In genomic region chr6:73394577-73395354, GRCh38 we compare ENCODE assay signal across 8 cellular contexts. TPM values are rescaled to one million over a fixed set of nuclear protein-coding genes. Genes with fewer than 3 reads are reported as not detected.
A peak's percentile ranks its signal among the peaks of the same experiment; 100 is the strongest.
DNase-seq lines count a peak whose midpoint lies in the region; ATAC-seq and TF ChIP-seq lines count a peak whose summit lies in the region.

DDX43 (plus strand) TSS chr6:73394828; CDS start chr6:73394906, 78 bp downstream.

- H3K4me3 Mint-ChIP-seq in central memory CD8-positive, alpha-beta T cell = peak within 1 kb of the TSS; percentile 72

- H3K9me3 ChIP-seq in Panc1 (ENCODE audit: control insufficient read depth, insufficient read depth, low read depth, low read length) (no peaks in the 10 kb centered on the region), transverse colon (no peaks in the 10 kb centered on the region)

- H3K27ac Mint-ChIP-seq in central memory CD8-positive, alpha-beta T cell (ENCODE audit: low read depth) = peak within 1 kb of the TSS; percentile 93

- ATAC-seq in GM19023 (IDR thresholded peaks at IDR 0.05; ENCODE audit: unreplicated experiment) = peak; percentile 62
- peak; percentile 96 for ATAC-seq in Panc1
- peak; percentile 84 for ATAC-seq in central memory CD8-positive, alpha-beta T cell (replicated peaks; ENCODE audit: extremely low read depth, poor library complexity, severe bottlenecking)
- ATAC-seq in GM18858 (IDR thresholded peaks at IDR 0.05; ENCODE audit: unreplicated experiment) = no peak

- POLR2A ChIA-PET in Panc1 (lab: Charles Lee) = interaction anchor here (0.5 to 1.5 kb wide), 7 partner anchors 13 to 256 kb away, joined by 3 to 10 read pairs (median 4); no protein-coding TSS in a partner anchor

- peaks cover 15% of the 10 kb centered on the region for H3K4me1 Mint-ChIP-seq in central memory CD8-positive, alpha-beta T cell

- in situ Hi-C loops in Panc1 (cut with HindIII; ENCODE audit: low pct_unique_long_range_greater_than_20kb, low sequenced_read_pairs) = no loop called here
- in situ Hi-C loops in transverse colon (cut with MboI; ENCODE audit: low pct_ligation_motif_present in 1 of 4, low pct_unique_long_range_greater_than_20kb in 1 of 4, low sequenced_read_pairs in 3 of 4) = no loop called here

- H3K27me3 Mint-ChIP-seq in central memory CD8-positive, alpha-beta T cell = no peaks in the 10 kb centered on the region

- no peak for TF ChIP-seq EP300 in transverse colon (IDR thresholded peaks at IDR 0.05; ENCODE audit: low read depth)

- 87 to 88% methylated on average over 7 to 54 of the region's 54 CpGs for WGBS in transverse colon (ENCODE audit: low coverage in 1 of 2), 2 donors

- H3K27me3 ChIP-seq in Panc1 (ENCODE audit: control insufficient read depth, insufficient read depth, low read length) (no peaks in the 10 kb centered on the region), transverse colon (no peaks in the 10 kb centered on the region)

- intact Hi-C loops in Panc1 (cut with micrococcal nuclease; ENCODE audit: unreplicated experiment) = no loop called here
- intact Hi-C loops in transverse colon (cut with DNase I; ENCODE audit: low total_unique reads) = no loop called here

- peaks cover 14% of the 10 kb centered on the region for H3K4me1 ChIP-seq in Panc1 (ENCODE audit: control insufficient read depth, insufficient read depth, low read length)
- H3K4me1 ChIP-seq in transverse colon = no peaks in the 10 kb centered on the region

- no TSS peak for BruUV-seq in Panc1 (replicated peaks; lab: Mats Ljungman, UMichigan)

- H3K36me3 ChIP-seq in Panc1 (ENCODE audit: control insufficient read depth, insufficient read depth, low read length) = no peaks in the 10 kb centered on the region
- H3K36me3 ChIP-seq in transverse colon = no peaks in the 10 kb centered on the region

- DNase-seq in Panc1 (ENCODE audit: low read depth, low spot score) (peak; percentile 98), mucosa of gallbladder (ENCODE audit: low spot score) (peak; percentile 49), transverse colon (peak; percentile 45), islet precursor cell (no peak), NAMALWA (ENCODE audit: low spot score) (no peak)
- peak; percentile 29 to 33 for DNase-seq in central memory CD8-positive, alpha-beta T cell (ENCODE audit: low spot score in 2 of 2)

- H3K4me3 ChIP-seq in Panc1 (ENCODE audit: low read depth in 2 of 2, low read length in 2 of 2) (peak within 1 kb of the TSS; percentile 62 to 78), transverse colon (peak within 1 kb of the TSS in 1 of 4 donors; percentile 27)

- H3K36me3 Mint-ChIP-seq in central memory CD8-positive, alpha-beta T cell (ENCODE audit: insufficient read depth) = peaks cover 1% of the 10 kb centered on the region

- H3K9me3 Mint-ChIP-seq in central memory CD8-positive, alpha-beta T cell = no peaks in the 10 kb centered on the region

- H3K27ac ChIP-seq in Panc1 (ENCODE audit: low read length) (peak within 1 kb of the TSS; percentile 90), transverse colon (peak within 1 kb of the TSS in 2 of 4 donors; percentile 17 to 59)

- CTCF ChIA-PET in Panc1 (lab: Charles Lee) = interaction anchor here (0.5 to 1.1 kb wide), 2 partner anchors 68 to 258 kb away, joined by 3 to 6 read pairs; no protein-coding TSS in a partner anchor

- TF ChIP-seq CTCF in Panc1 (IDR thresholded peaks at IDR 0.05) = no peak
- no peak for TF ChIP-seq CTCF in transverse colon (IDR thresholded peaks at IDR 0.05)

- no peak for TF ChIP-seq POLR2A in transverse colon (IDR thresholded peaks at IDR 0.05)

RNA-seq across cellular contexts. Expression of gene DDX43, which starts in this region (rescaled TPM):
- total RNA-seq in Panc1 (2021; ENCODE audit: unreplicated experiment) (24.9 TPM), mucosa of gallbladder (1.6 TPM), transverse colon (1 to 10 TPM in 2 of 4 donors, not detected in 2; 1.2 to 2.6 TPM)
- 12.7 TPM for polyA plus RNA-seq in Panc1 (2012; ENCODE audit: insufficient read length)

Comparison
In these comparisons a context has a peak if more than half of its experiments do, and no peak if none do; other contexts are left out.
1. DNase-seq: peak in Panc1 (single experiment), central memory CD8-positive, alpha-beta T cell (2 of 2), mucosa of gallbladder (single experiment) and transverse colon (single experiment); none in islet precursor cell (single experiment) and NAMALWA (single experiment).